1 cellular context compared by ENCODE assay signal in genomic region chr22:20551805-20552449, GRCh38.
TF ChIP-seq lines count a peak whose summit lies in the region.

No MANE protein-coding gene starts in this region.

TF ChIP-seq in A549, 52 proteins besides CTCF, POLR2A, EP300 and RAD21 (continued from another document):
- TF ChIP-seq MAFK (IDR thresholded peaks at IDR 0.05; ENCODE audit: partially characterized antibody) = no peak
- TF ChIP-seq FOSL2 (IDR thresholded peaks at IDR 0.05) = no peak
- TF ChIP-seq FOSL2 (CRISPR knock-in tag; IDR thresholded peaks at IDR 0.05) = no peak
